ENCODE assay signal across 20 cellular contexts in genomic region chr2:212157011-212157410, GRCh38.
DNase-seq lines count a peak whose midpoint lies in the region; ATAC-seq, FAIRE-seq and TF ChIP-seq lines count a peak whose summit lies in the region.
"Had no signal": no experiment of that assay in that cellular context is flagged by ENCODE, and none has a peak within 500 bp of the region (broad histone marks: within the 10 kb centered on the region; RNA-seq: fewer than 3 reads in every experiment).

No MANE protein-coding gene starts in this region.

- no peak for DNase-seq in H54 (ENCODE audit: insufficient read length, low spot score)
- DNase-seq in fibroblast of peridontal ligament (ENCODE audit: extremely low read depth): peak; percentile 69
- no peak for DNase-seq in osteocyte (ENCODE audit: extremely low spot score, unreplicated experiment)
- no peak for DNase-seq in DMS153 treated with DMSO at 0.1 percent for 48 hours (lab: John Stamatoyannopoulos, UW; ENCODE audit: unreplicated experiment)
- DNase-seq in Karpas-422: no peak
- DNase-seq in ovary: no peak
- DNase-seq: activated CD4-positive, CD25-positive, alpha-beta regulatory T cell; AML-193; COR-L47; effector memory CD4-positive, alpha-beta T cell; foreskin melanocyte; SHP77 treated with DMSO at 0.1 percent for 48 hours; stimulated activated CD4-positive, alpha-beta T cell treated with anti-CD3 and anti-CD28 coated beads, Interleukin-2, amount 100 ng/mL, for 24 hours; stomach had no signal

- H3K4me3 ChIP-seq in Karpas-422 (ENCODE audit: low read length) (no peak overlapping the region), ovary (no peak overlapping the region)
- H3K4me3 ChIP-seq: stomach had no signal

- no peak overlapping the region for H2AFZ ChIP-seq in Karpas-422 (ENCODE audit: low read length)

- TF ChIP-seq CTCF in osteocyte (IDR thresholded peaks at IDR 0.05): no peak
- no peak for TF ChIP-seq CTCF in ovary (IDR thresholded peaks at IDR 0.05)

- H3K36me3 ChIP-seq in Karpas-422 (ENCODE audit: insufficient read depth, low read length) (no peaks in the 10 kb centered on the region), ovary (no peaks in the 10 kb centered on the region)
- H3K36me3 ChIP-seq: stomach had no signal

- ATAC-seq in SK-N-SH treated with all-trans-retinoic acid at 6 μM for 48 hours: peak; percentile 55; the same call in 2 of the 3 replicates
- ATAC-seq: left lobe of liver, sciatic nerve had no signal

- peaks cover 3% of the 10 kb centered on the region for H3K9me3 Mint-ChIP-seq in osteocyte (ENCODE audit: unreplicated experiment)
- H3K9me3 Mint-ChIP-seq: activated T-helper 1 cell treated with anti-CD3 and anti-CD28 coated beads, Interleukin-12 subunit alpha, Interleukin-12 subunit beta, Interleukin-2, Interleukin-4 antibody, amounts not matched to agents 30 ng/mL and 10 ng/mL and 1 ng/mL, durations not matched to agents 14 hours and 24 hours and 36 hours had no signal

- no peak for TF ChIP-seq EP300 in ovary (IDR thresholded peaks at IDR 0.05)

- no peaks in the 10 kb centered on the region for H3K9me2 ChIP-seq in Karpas-422 (replicated peaks; ENCODE audit: insufficient read depth, low read length)

- no peaks in the 10 kb centered on the region for H3K36me3 Mint-ChIP-seq in osteocyte (ENCODE audit: unreplicated experiment)

- H3K27me3 ChIP-seq in Karpas-422 (ENCODE audit: low read length): no peaks in the 10 kb centered on the region
- no peaks in the 10 kb centered on the region for H3K27me3 ChIP-seq in ovary
- H3K27me3 ChIP-seq: stomach had no signal

- no peak overlapping the region for H3K4me2 ChIP-seq in Karpas-422 (ENCODE audit: low read depth, low read length, poor library complexity, severe bottlenecking)
- H3K4me2 ChIP-seq: KMS-11 had no signal

- H3K27ac ChIP-seq in Karpas-422 (ENCODE audit: low read length) (no peak overlapping the region), ovary (no peak overlapping the region)
- H3K27ac ChIP-seq: KMS-11, stomach had no signal

- H3K9ac ChIP-seq in Karpas-422 (ENCODE audit: low read length): no peak overlapping the region
- H3K9ac ChIP-seq: KMS-11 had no signal

- no peaks in the 10 kb centered on the region for H3K27me3 Mint-ChIP-seq in osteocyte (ENCODE audit: unreplicated experiment)
- H3K27me3 Mint-ChIP-seq: central memory CD8-positive, alpha-beta T cell had no signal

- FAIRE-seq in H54 (lab: Jason Lieb, UNC): peak; percentile 77

- TF ChIP-seq POLR2A in H54 (IDR thresholded peaks at IDR 0.05; ENCODE audit: low read depth, low read length): no peak
- no peak for TF ChIP-seq POLR2A in ovary (IDR thresholded peaks at IDR 0.05)

- H3K79me2 ChIP-seq in Karpas-422 (ENCODE audit: low read length): no peaks in the 10 kb centered on the region

- H3K4me3 Mint-ChIP-seq in osteocyte (ENCODE audit: unreplicated experiment): no peak overlapping the region
- H3K4me3 Mint-ChIP-seq: activated T-helper 1 cell treated with anti-CD3 and anti-CD28 coated beads, Interleukin-12 subunit alpha, Interleukin-12 subunit beta, Interleukin-2, Interleukin-4 antibody, amounts not matched to agents 30 ng/mL and 10 ng/mL and 1 ng/mL, durations not matched to agents 14 hours and 24 hours and 36 hours; central memory CD8-positive, alpha-beta T cell had no signal

- H4K20me1 ChIP-seq in Karpas-422 (ENCODE audit: insufficient read depth, low read depth, low read length): no peaks in the 10 kb centered on the region

- 25 to 33% (median 29%) methylated on average over 1 of the region's 1 CpG for WGBS in ovary, 3 donors

- H3K4me1 ChIP-seq in Karpas-422 (ENCODE audit: low read length) (no peaks in the 10 kb centered on the region), ovary (ENCODE audit: insufficient read depth) (no peaks in the 10 kb centered on the region)
- H3K4me1 ChIP-seq: stomach had no signal

- H3K9me3 ChIP-seq in Karpas-422 (ENCODE audit: low read length) (no peaks in the 10 kb centered on the region; the same call in 1 of the 2 replicates), ovary (no peaks in the 10 kb centered on the region)
- H3K9me3 ChIP-seq: stomach had no signal

- peaks cover 12% of the 10 kb centered on the region for H3K4me1 Mint-ChIP-seq in osteocyte (ENCODE audit: unreplicated experiment)
- H3K4me1 Mint-ChIP-seq: central memory CD8-positive, alpha-beta T cell had no signal

- intact Hi-C loops in ovary (cut with DNase I): no loop called here

- peak overlapping the region; percentile 1 for H3K27ac Mint-ChIP-seq in osteocyte (ENCODE audit: unreplicated experiment)
- H3K27ac Mint-ChIP-seq: activated T-helper 1 cell treated with anti-CD3 and anti-CD28 coated beads, Interleukin-12 subunit alpha, Interleukin-12 subunit beta, Interleukin-2, Interleukin-4 antibody, amounts not matched to agents 30 ng/mL and 10 ng/mL and 1 ng/mL, durations not matched to agents 14 hours and 24 hours and 36 hours had no signal

TF ChIP-seq in SK-N-SH treated with all-trans-retinoic acid at 6 μM for 48 hours, 23 proteins besides CTCF, POLR2A, EP300 and RAD21:
- TF ChIP-seq ZC3H10 (CRISPR knock-in tag; IDR thresholded peaks at IDR 0.05): no peak
- no peak for TF ChIP-seq PPARA (CRISPR knock-in tag; IDR thresholded peaks at IDR 0.05; ENCODE audit: borderline replicate concordance)
- TF ChIP-seq SNAI2 (CRISPR knock-in tag; IDR thresholded peaks at IDR 0.05): no peak
- TF ChIP-seq CSDC2 (CRISPR knock-in tag; IDR thresholded peaks at IDR 0.05): no peak
- TF ChIP-seq ISL1 (CRISPR knock-in tag; IDR thresholded peaks at IDR 0.05): no peak
- TF ChIP-seq PATZ1 (CRISPR knock-in tag; IDR thresholded peaks at IDR 0.05; ENCODE audit: borderline replicate concordance): no peak
- no peak for TF ChIP-seq OSR1 (CRISPR knock-in tag; IDR thresholded peaks at IDR 0.05)
- no peak for TF ChIP-seq ZNF8 (CRISPR knock-in tag; IDR thresholded peaks at IDR 0.05)
- TF ChIP-seq TOX (CRISPR knock-in tag; IDR thresholded peaks at IDR 0.05; ENCODE audit: borderline replicate concordance): no peak
- no peak for TF ChIP-seq ZNF565 (CRISPR knock-in tag; conservative IDR thresholded peaks at IDR 0.05; ENCODE audit: low read depth)
- TF ChIP-seq ZFP30 (CRISPR knock-in tag; IDR thresholded peaks at IDR 0.05): no peak
- no peak for TF ChIP-seq ARNTL (CRISPR knock-in tag; IDR thresholded peaks at IDR 0.05; ENCODE audit: borderline replicate concordance, low read depth)
- no peak for TF ChIP-seq RARB (CRISPR knock-in tag; IDR thresholded peaks at IDR 0.05)
- TF ChIP-seq TCF4 (CRISPR knock-in tag; IDR thresholded peaks at IDR 0.05; ENCODE audit: borderline replicate concordance): no peak
- no peak for TF ChIP-seq ESRRG (CRISPR knock-in tag; IDR thresholded peaks at IDR 0.05)
- no peak for TF ChIP-seq GLIS3 (CRISPR knock-in tag; IDR thresholded peaks at IDR 0.05)
- TF ChIP-seq ZFP3 (CRISPR knock-in tag; IDR thresholded peaks at IDR 0.05): no peak
- TF ChIP-seq CSRNP3 (CRISPR knock-in tag; IDR thresholded peaks at IDR 0.05): no peak
- TF ChIP-seq, protein P1, sequence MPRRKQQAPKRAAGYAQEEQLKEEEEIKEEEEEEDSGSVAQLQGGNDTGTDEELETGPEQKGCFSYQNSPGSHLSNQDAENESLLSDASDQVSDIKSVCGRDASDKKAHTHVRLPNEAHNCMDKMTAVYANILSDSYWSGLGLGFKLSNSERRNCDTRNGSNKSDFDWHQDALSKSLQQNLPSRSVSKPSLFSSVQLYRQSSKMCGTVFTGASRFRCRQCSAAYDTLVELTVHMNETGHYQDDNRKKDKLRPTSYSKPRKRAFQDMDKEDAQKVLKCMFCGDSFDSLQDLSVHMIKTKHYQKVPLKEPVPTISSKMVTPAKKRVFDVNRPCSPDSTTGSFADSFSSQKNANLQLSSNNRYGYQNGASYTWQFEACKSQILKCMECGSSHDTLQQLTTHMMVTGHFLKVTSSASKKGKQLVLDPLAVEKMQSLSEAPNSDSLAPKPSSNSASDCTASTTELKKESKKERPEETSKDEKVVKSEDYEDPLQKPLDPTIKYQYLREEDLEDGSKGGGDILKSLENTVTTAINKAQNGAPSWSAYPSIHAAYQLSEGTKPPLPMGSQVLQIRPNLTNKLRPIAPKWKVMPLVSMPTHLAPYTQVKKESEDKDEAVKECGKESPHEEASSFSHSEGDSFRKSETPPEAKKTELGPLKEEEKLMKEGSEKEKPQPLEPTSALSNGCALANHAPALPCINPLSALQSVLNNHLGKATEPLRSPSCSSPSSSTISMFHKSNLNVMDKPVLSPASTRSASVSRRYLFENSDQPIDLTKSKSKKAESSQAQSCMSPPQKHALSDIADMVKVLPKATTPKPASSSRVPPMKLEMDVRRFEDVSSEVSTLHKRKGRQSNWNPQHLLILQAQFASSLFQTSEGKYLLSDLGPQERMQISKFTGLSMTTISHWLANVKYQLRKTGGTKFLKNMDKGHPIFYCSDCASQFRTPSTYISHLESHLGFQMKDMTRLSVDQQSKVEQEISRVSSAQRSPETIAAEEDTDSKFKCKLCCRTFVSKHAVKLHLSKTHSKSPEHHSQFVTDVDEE (CRISPR knock-in tag; IDR thresholded peaks at IDR 0.05): no peak
